ENCODE assay signal across 8 cellular contexts in the genomic region with DNA sequence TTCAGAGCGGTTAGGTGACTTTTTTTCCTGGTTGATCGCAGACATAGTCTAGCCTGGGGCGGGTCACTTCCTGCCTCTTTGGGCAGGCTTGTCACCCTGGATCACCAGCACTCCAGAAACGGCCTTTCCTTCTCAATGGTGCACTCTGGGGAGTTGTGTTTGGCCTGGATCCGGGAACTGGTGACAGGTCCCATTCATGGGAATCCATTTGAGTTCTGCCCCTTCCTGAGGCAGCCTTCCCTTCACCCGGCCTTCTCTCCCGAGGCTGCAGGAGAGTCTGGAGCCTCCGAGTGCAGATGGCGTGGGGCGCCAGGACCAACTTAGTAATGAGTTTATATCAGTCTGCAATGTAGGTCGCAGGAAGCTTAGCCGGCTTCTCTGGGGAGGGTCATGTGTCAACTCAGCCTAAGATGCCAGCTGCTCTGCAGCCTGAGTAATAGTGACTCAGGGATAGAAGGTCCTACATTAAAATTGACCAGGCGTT. TPM values are rescaled to one million over a fixed set of nuclear protein-coding genes. Genes with fewer than 3 reads are reported as not detected.
DNase-seq lines count a peak whose midpoint lies in the region; ATAC-seq and TF ChIP-seq lines count a peak whose summit lies in the region.

No MANE protein-coding gene starts in this region.

- peaks cover 46 to 83% (median 51%) of the 10 kb centered on the region in 3 donors for H3K4me1 ChIP-seq in esophagus squamous epithelium

- intact Hi-C loops in esophagus squamous epithelium (cut with DNase I), result no loop called here

- H3K9me3 ChIP-seq in esophagus squamous epithelium, result no peaks in the 10 kb centered on the region

- no peaks in the 10 kb centered on the region for H3K27me3 ChIP-seq in esophagus squamous epithelium

- POLR2A ChIA-PET in RWPE1 (lab: Yijun Ruan, JAX; ENCODE audit: low non-redundant PET), result interaction anchor here (0.6 kb wide), 1 partner anchor 10 kb away, joined by 3 read pairs; no protein-coding TSS in a partner anchor

- ATAC-seq in omental fat pad (ENCODE audit: low FRiP score) (no peak), GM21717 (IDR thresholded peaks at IDR 0.05; ENCODE audit: unreplicated experiment) (no peak), HG03025 (IDR thresholded peaks at IDR 0.05; ENCODE audit: low FRiP score, unreplicated experiment) (no peak)

- peak overlapping the region; percentile 72 for H3K27ac ChIP-seq in RWPE1
- H3K27ac ChIP-seq in esophagus squamous epithelium, result peak overlapping the region; percentile 71 to 90 (median 86)

- TF ChIP-seq CTCF in RWPE1 (conservative IDR thresholded peaks at IDR 0.05; ENCODE audit: low read depth) (no peak), esophagus squamous epithelium (IDR thresholded peaks at IDR 0.05) (no peak), omental fat pad (IDR thresholded peaks at IDR 0.05) (no peak)

- DNase-seq in DMS 273 treated with DMSO at 0.1 percent for 48 hours (lab: John Stamatoyannopoulos, UW), result peak; percentile 84
- peak; percentile 60 for DNase-seq in RWPE1 (ENCODE audit: low spot score)
- DNase-seq in esophagus squamous epithelium (lab: John Stamatoyannopoulos, UW), result no peak
- DNase-seq in retina, result peak; percentile 67
- no peak for DNase-seq in omental fat pad (ENCODE audit: low spot score)
- DNase-seq in NOMO-1 (lab: John Stamatoyannopoulos, UW; ENCODE audit: unreplicated experiment in 2 of 2), result no peak

- H3K4me3 ChIP-seq in esophagus squamous epithelium, result no peak overlapping the region

- no peak for TF ChIP-seq POLR2A in esophagus squamous epithelium (IDR thresholded peaks at IDR 0.05)

- peaks cover 16 to 69% (median 27%) of the 10 kb centered on the region in 3 donors for H3K36me3 ChIP-seq in esophagus squamous epithelium

- 22 to 68% methylated on average over 5 of the region's 13 CpGs for WGBS in esophagus squamous epithelium, 2 donors

- CTCF ChIA-PET in RWPE1 (lab: Yijun Ruan, JAX), result interaction anchor here (0.6 to 1.2 kb wide), 4 partner anchors 11 to 34 kb away, joined by 3 to 4 read pairs (median 4); no protein-coding TSS in a partner anchor

RNA-seq across cellular contexts. Expression of a gene that starts 54.2 kb away (rescaled TPM):
- total RNA-seq in esophagus squamous epithelium, result 10 to 100 TPM in 1 of 4 donors, 1 to 10 TPM in 2, under 1 TPM in 1; 0.72 to 24.0 (median 4.4) TPM
- total RNA-seq in omental fat pad, result under 1 TPM in 3 of 4 donors, not detected in 1; 0.44 to 0.96 (median 0.74) TPM

Comparison
In these comparisons a context has a peak if more than half of its experiments do, and no peak if none do; other contexts are left out.
1. DNase-seq: peak in DMS 273 treated with DMSO at 0.1 percent for 48 hours (single experiment), RWPE1 (single experiment) and retina (single experiment); none in esophagus squamous epithelium (single experiment), omental fat pad (single experiment) and NOMO-1 (0 of 2).